Comparison of ENCODE assay signal across 15 cellular contexts in the genomic region with DNA sequence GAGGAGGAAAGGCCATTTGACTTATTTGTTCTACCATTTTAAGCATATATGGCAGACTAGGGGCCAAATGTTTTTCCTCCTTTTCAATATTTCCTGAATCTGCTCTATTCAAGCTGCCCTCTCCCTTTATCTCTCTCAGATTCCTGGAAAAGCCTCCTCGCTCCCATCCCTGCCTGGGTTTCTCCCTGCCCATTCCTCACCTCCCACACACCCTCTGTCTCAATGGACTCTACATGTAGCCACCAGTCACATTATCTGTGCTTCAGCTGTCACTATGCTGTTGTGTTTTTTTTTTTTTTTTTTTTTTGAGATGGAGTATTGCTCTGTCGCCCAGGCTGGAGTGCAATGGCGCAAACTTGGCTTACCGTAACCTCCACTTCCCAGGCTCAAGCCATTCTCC.
"Had no signal": no experiment of that assay in that cellular context is flagged by ENCODE, and none has a peak within 500 bp of the region (broad histone marks: within the 10 kb centered on the region; RNA-seq: fewer than 3 reads in every experiment).

No MANE protein-coding gene starts in this region.

- H3K27ac ChIP-seq: coronary artery, left lung, neutrophil, tibial artery had no signal

- H3K27ac Mint-ChIP-seq: stimulated activated memory B cell treated with anti-CD40 and anti-IgM and Interleukin-4, amounts not matched to agents 10 μg/mL and 1 μg/mL and 100 μg/mL, for 72 hours had no signal

- ATAC-seq: esophagus mucosa; left lung; stimulated activated memory B cell treated with anti-CD40 and anti-IgM and Interleukin-4, amounts not matched to agents 10 μg/mL and 1 μg/mL and 100 μg/mL, for 72 hours had no signal

- H3K4me3 Mint-ChIP-seq: stimulated activated memory B cell treated with anti-CD40 and anti-IgM and Interleukin-4, amounts not matched to agents 10 μg/mL and 1 μg/mL and 100 μg/mL, for 72 hours had no signal

- H3K4me1 Mint-ChIP-seq: stimulated activated memory B cell treated with anti-CD40 and anti-IgM and Interleukin-4, amounts not matched to agents 10 μg/mL and 1 μg/mL and 100 μg/mL, for 72 hours had no signal

- H3K9me3 ChIP-seq: left lung, neutrophil, tibial artery had no signal

- H3K4me3 ChIP-seq: coronary artery, left lung, tibial artery had no signal

- H3K4me1 ChIP-seq: left lung, tibial artery had no signal

- H3K27me3 ChIP-seq: left lung, neutrophil, tibial artery had no signal

- H3K9me3 Mint-ChIP-seq: stimulated activated memory B cell treated with anti-CD40 and anti-IgM and Interleukin-4, amounts not matched to agents 10 μg/mL and 1 μg/mL and 100 μg/mL, for 72 hours had no signal

- H3K27me3 Mint-ChIP-seq: stimulated activated memory B cell treated with anti-CD40 and anti-IgM and Interleukin-4, amounts not matched to agents 10 μg/mL and 1 μg/mL and 100 μg/mL, for 72 hours had no signal

- DNase-seq: activated CD4-positive, alpha-beta T cell treated with anti-CD3 and anti-CD28 coated beads, Interleukin-2, amount 50 U/mL, for 48 hours; activated CD4-positive, CD25-positive, alpha-beta regulatory T cell treated with anti-CD3 and anti-CD28 coated beads, Interleukin-2, amount 50 U/mL, for 72 hours; activated naive CD4-positive, alpha-beta T cell treated with Interleukin-2 at 50 U/mL for 16 hours; amniotic stem cell; central memory CD4-positive, alpha-beta T cell; hippocampal formation; kidney; left lung; mammary epithelial cell; T1000; tibial artery had no signal
